32 cellular contexts compared by ENCODE assay signal in the genomic region with DNA sequence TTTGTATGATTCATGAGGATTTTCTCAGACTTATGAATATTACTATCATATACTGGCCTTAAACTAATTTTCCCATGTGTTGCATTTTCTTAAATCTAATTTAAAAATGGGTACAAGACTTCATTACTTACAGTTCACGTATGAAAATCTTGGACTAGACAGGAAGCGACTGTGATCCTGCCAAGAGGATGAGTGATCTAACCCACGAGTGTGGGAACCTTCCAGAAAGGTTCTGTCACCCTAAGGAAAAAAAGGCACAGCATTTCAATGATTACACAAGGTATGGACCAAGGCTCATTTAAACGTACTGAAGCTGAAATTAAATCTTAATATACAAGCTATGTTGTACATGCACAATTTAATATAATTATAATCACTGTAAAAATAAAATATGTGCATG.
"Had no signal": no experiment of that assay in that cellular context is flagged by ENCODE, and none has a peak within 500 bp of the region (broad histone marks: within the 10 kb centered on the region; RNA-seq: fewer than 3 reads in every experiment).

No MANE protein-coding gene starts in this region.

- H3K4me2 ChIP-seq: hepatocyte had no signal

- DNase-seq: activated B cell treated with CpG ODN at 0.5 μM for 24 hours; activated CD4-positive, alpha-beta T cell treated with anti-CD3 and anti-CD28 coated beads for 48 hours; activated CD4-positive, alpha-beta T cell treated with anti-CD3 and anti-CD28 coated beads, Interleukin-2, amount 50 U/mL, for 1 hour; activated CD4-positive, alpha-beta T cell treated with anti-CD3 and anti-CD28 coated beads, Interleukin-2, amount 50 U/mL, for 48 hours; activated CD8-positive, alpha-beta memory T cell treated with anti-CD3 and anti-CD28 coated beads, Interleukin-2, amount 10 ng/mL, durations not matched to agents 7 days and 5 days; activated CD8-positive, alpha-beta memory T cell treated with anti-CD3 and anti-CD28 coated beads, Interleukin-2, amount 50 U/mL, for 4 hours; activated CD8-positive, alpha-beta T cell treated with anti-CD3 and anti-CD28 coated beads for 36 hours; activated gamma-delta T cell; activated naive CD4-positive, alpha-beta T cell; activated naive CD4-positive, alpha-beta T cell treated with anti-CD3 and anti-CD28 coated beads, Interleukin-2, amount 10 ng/mL, durations not matched to agents 7 days and 5 days; activated naive CD8-positive, alpha-beta T cell treated with anti-CD3 and anti-CD28 coated beads, Interleukin-2, amount 10 ng/mL, durations not matched to agents 7 days and 5 days; activated T-cell treated with anti-CD3 and anti-CD28 coated beads, Interleukin-2, amount 50 U/mL, for 1 hour; activated T-cell treated with anti-CD3 and anti-CD28 coated beads, Interleukin-2, amount 50 U/mL, for 72 hours; central memory CD4-positive, alpha-beta T cell; cerebellar nuclear complex; colonic mucosa; effector CD8-positive, alpha-beta T cell; foreskin melanocyte; heart right ventricle; T-helper 17 cell; T1000; WERI-Rb-1 had no signal

- ATAC-seq: activated CD4-positive, CD25-positive, alpha-beta regulatory T cell treated with anti-CD3 and anti-CD28 coated beads, Interleukin-2, amount 50 U/mL, for 24 hours; activated CD8-positive, alpha-beta memory T cell treated with anti-CD3 and anti-CD28 coated beads, Interleukin-2, amount 10 ng/mL, durations not matched to agents 7 days and 5 days; activated CD8-positive, alpha-beta T cell treated with anti-CD3 and anti-CD28 coated beads for 36 hours; activated naive CD4-positive, alpha-beta T cell treated with anti-CD3 and anti-CD28 coated beads, Interleukin-2, amount 50 U/mL, for 72 hours; activated T-cell treated with anti-CD3 and anti-CD28 coated beads, Interleukin-2, amount 50 U/mL, for 72 hours; esophagus mucosa; gastroesophageal sphincter; heart right ventricle; T-helper 17 cell had no signal

- H3K27ac ChIP-seq: ascending aorta, breast epithelium, cardiac muscle cell, colonic mucosa, gastroesophageal sphincter, heart right ventricle, hepatocyte, WERI-Rb-1 had no signal

- H2AFZ ChIP-seq: hepatocyte had no signal

- H3K4me1 ChIP-seq: ascending aorta, breast epithelium, colonic mucosa, gastroesophageal sphincter, heart right ventricle had no signal

- H3K4me3 ChIP-seq: ascending aorta, breast epithelium, cardiac muscle cell, colonic mucosa, gastroesophageal sphincter, heart right ventricle, hepatocyte had no signal

- H3K27ac Mint-ChIP-seq: activated B cell treated with CpG ODN at 0.5 μM for 24 hours; activated CD8-positive, alpha-beta memory T cell treated with anti-CD3 and anti-CD28 coated beads, Interleukin-2, amount 10 ng/mL, durations not matched to agents 7 days and 5 days; activated CD8-positive, alpha-beta T cell treated with anti-CD3 and anti-CD28 coated beads for 36 hours; activated naive CD4-positive, alpha-beta T cell treated with anti-CD3 and anti-CD28 coated beads, Interleukin-2, amount 10 ng/mL, durations not matched to agents 7 days and 5 days; activated naive CD4-positive, alpha-beta T cell treated with anti-CD3 and anti-CD28 coated beads, Interleukin-2, amount 50 U/mL, for 72 hours; activated naive CD8-positive, alpha-beta T cell treated with anti-CD3 and anti-CD28 coated beads, Interleukin-2, amount 10 ng/mL, durations not matched to agents 7 days and 5 days; activated T-cell treated with anti-CD3 and anti-CD28 coated beads, Interleukin-2, amount 50 U/mL, for 72 hours; brain; T-helper 17 cell; T-helper 2 cell treated with Interferon-gamma antibody and Interleukin-4, amounts not matched to agents 5 μg/mL and 100 μg/mL, for 36 hours had no signal

- H3K4me3 Mint-ChIP-seq: activated B cell treated with CpG ODN at 0.5 μM for 24 hours; activated CD8-positive, alpha-beta memory T cell treated with anti-CD3 and anti-CD28 coated beads, Interleukin-2, amount 10 ng/mL, durations not matched to agents 7 days and 5 days; activated CD8-positive, alpha-beta T cell treated with anti-CD3 and anti-CD28 coated beads for 36 hours; activated naive CD4-positive, alpha-beta T cell treated with anti-CD3 and anti-CD28 coated beads, Interleukin-2, amount 10 ng/mL, durations not matched to agents 7 days and 5 days; activated naive CD8-positive, alpha-beta T cell treated with anti-CD3 and anti-CD28 coated beads, Interleukin-2, amount 10 ng/mL, durations not matched to agents 7 days and 5 days; activated T-cell treated with anti-CD3 and anti-CD28 coated beads, Interleukin-2, amount 50 U/mL, for 72 hours; brain; T-helper 17 cell; T-helper 2 cell treated with Interferon-gamma antibody and Interleukin-4, amounts not matched to agents 5 μg/mL and 100 μg/mL, for 36 hours had no signal

- H3K27me3 ChIP-seq: ascending aorta, breast epithelium, cardiac muscle cell, colonic mucosa, gastroesophageal sphincter, heart right ventricle, hepatocyte had no signal

- H3K27me3 Mint-ChIP-seq: activated B cell treated with CpG ODN at 0.5 μM for 24 hours; activated CD8-positive, alpha-beta memory T cell treated with anti-CD3 and anti-CD28 coated beads, Interleukin-2, amount 10 ng/mL, durations not matched to agents 7 days and 5 days; activated CD8-positive, alpha-beta T cell treated with anti-CD3 and anti-CD28 coated beads for 36 hours; activated naive CD4-positive, alpha-beta T cell treated with anti-CD3 and anti-CD28 coated beads, Interleukin-2, amount 10 ng/mL, durations not matched to agents 7 days and 5 days; activated naive CD8-positive, alpha-beta T cell treated with anti-CD3 and anti-CD28 coated beads, Interleukin-2, amount 10 ng/mL, durations not matched to agents 7 days and 5 days; brain; T-helper 17 cell had no signal

- H3K4me1 Mint-ChIP-seq: activated B cell treated with CpG ODN at 0.5 μM for 24 hours; activated CD8-positive, alpha-beta memory T cell treated with anti-CD3 and anti-CD28 coated beads, Interleukin-2, amount 10 ng/mL, durations not matched to agents 7 days and 5 days; activated naive CD4-positive, alpha-beta T cell treated with anti-CD3 and anti-CD28 coated beads, Interleukin-2, amount 10 ng/mL, durations not matched to agents 7 days and 5 days; activated naive CD8-positive, alpha-beta T cell treated with anti-CD3 and anti-CD28 coated beads, Interleukin-2, amount 10 ng/mL, durations not matched to agents 7 days and 5 days; brain; T-helper 17 cell had no signal

- H3K9me3 Mint-ChIP-seq: activated B cell treated with CpG ODN at 0.5 μM for 24 hours; activated naive CD4-positive, alpha-beta T cell treated with anti-CD3 and anti-CD28 coated beads, Interleukin-2, amount 10 ng/mL, durations not matched to agents 7 days and 5 days; T-helper 2 cell treated with Interferon-gamma antibody and Interleukin-4, amounts not matched to agents 5 μg/mL and 100 μg/mL, for 36 hours had no signal

- H3K9me3 ChIP-seq: ascending aorta, breast epithelium, colonic mucosa, gastroesophageal sphincter, heart right ventricle had no signal

- H3K79me2 ChIP-seq: hepatocyte had no signal

- H3K36me3 ChIP-seq: ascending aorta, breast epithelium, cardiac muscle cell, colonic mucosa, gastroesophageal sphincter, heart right ventricle, WERI-Rb-1 had no signal
